In genomic region chr3:15768421-15769255, GRCh38 we compare ENCODE assay signal across 8 cellular contexts. TPM values are rescaled to one million over a fixed set of nuclear protein-coding genes. Genes with fewer than 3 reads are reported as not detected.
DNase-seq lines count a peak whose midpoint lies in the region; ATAC-seq and TF ChIP-seq lines count a peak whose summit lies in the region.

No MANE protein-coding gene starts in this region.

- ATAC-seq in GM21381 (IDR thresholded peaks at IDR 0.05; ENCODE audit: unreplicated experiment), result peak; percentile 88
- peak; percentile 44 for ATAC-seq in HG03558 (IDR thresholded peaks at IDR 0.05; ENCODE audit: extremely low read depth, unreplicated experiment)

- peaks cover 0 to 13% (median 0%) of the 10 kb centered on the region in 3 donors for H3K36me3 ChIP-seq in tibial nerve

- TF ChIP-seq POLR2A in tibial nerve (IDR thresholded peaks at IDR 0.05), result no peak

- no peaks in the 10 kb centered on the region for H3K27me3 Mint-ChIP-seq in activated CD4-positive, alpha-beta memory T cell treated with anti-CD3 and anti-CD28 coated beads, Interleukin-2, amount 10 ng/mL, durations not matched to agents 7 days and 5 days

- H3K27ac Mint-ChIP-seq in activated CD4-positive, alpha-beta memory T cell treated with anti-CD3 and anti-CD28 coated beads, Interleukin-2, amount 10 ng/mL, durations not matched to agents 7 days and 5 days, result peak overlapping the region; percentile 51

- peak; percentile 72 for DNase-seq in G401 (ENCODE audit: low spot score)
- no peak for DNase-seq in activated CD4-positive, alpha-beta memory T cell treated with anti-CD3 and anti-CD28 coated beads, Interleukin-2, amount 10 ng/mL, durations not matched to agents 7 days and 5 days
- peak; percentile 73 for DNase-seq in hepatic stellate cell (ENCODE audit: low spot score)
- peak in 1 of 2 donors; percentile 30 for DNase-seq in tibial nerve (ENCODE audit: low spot score in 2 of 2)
- no peak for DNase-seq in cerebellar nuclear complex (lab: John Stamatoyannopoulos, UW)
- DNase-seq in HUDEP-2 (lab: John Stamatoyannopoulos, UW; ENCODE audit: unreplicated experiment in 76 of 76), result no peak

- CTCF ChIA-PET in activated CD4-positive, alpha-beta memory T cell treated with anti-CD3 and anti-CD28 coated beads, Interleukin-2, amount 10 ng/mL, durations not matched to agents 7 days and 5 days (lab: Charles Lee), result interaction anchor here (0.9 kb wide), 1 partner anchor 39 kb away, joined by 3 read pairs; no protein-coding TSS in a partner anchor

- peaks cover 0 to 31% (median 15%) of the 10 kb centered on the region in 4 donors for H3K4me1 ChIP-seq in tibial nerve

- H3K9me3 ChIP-seq in tibial nerve, result no peaks in the 10 kb centered on the region

- peaks cover 37% of the 10 kb centered on the region for H3K4me1 Mint-ChIP-seq in activated CD4-positive, alpha-beta memory T cell treated with anti-CD3 and anti-CD28 coated beads, Interleukin-2, amount 10 ng/mL, durations not matched to agents 7 days and 5 days

- H3K4me3 ChIP-seq in tibial nerve, result no peak overlapping the region

- no peak overlapping the region for H3K4me3 Mint-ChIP-seq in activated CD4-positive, alpha-beta memory T cell treated with anti-CD3 and anti-CD28 coated beads, Interleukin-2, amount 10 ng/mL, durations not matched to agents 7 days and 5 days

- H3K9me3 Mint-ChIP-seq in activated CD4-positive, alpha-beta memory T cell treated with anti-CD3 and anti-CD28 coated beads, Interleukin-2, amount 10 ng/mL, durations not matched to agents 7 days and 5 days, result peaks cover 7% of the 10 kb centered on the region

- in situ Hi-C loops in G401 (cut with HindIII; ENCODE audit: low sequenced_read_pairs), result no loop called here

- no peaks in the 10 kb centered on the region for H3K27me3 ChIP-seq in tibial nerve

- 68 to 72% methylated on average over 5 of the region's 5 CpGs for WGBS in tibial nerve, 2 donors

- POLR2A ChIA-PET in activated CD4-positive, alpha-beta memory T cell treated with anti-CD3 and anti-CD28 coated beads, Interleukin-2, amount 10 ng/mL, durations not matched to agents 7 days and 5 days (lab: Charles Lee), result interaction anchor here (1.5 kb wide), 1 partner anchor 23 kb away, joined by 3 read pairs; no protein-coding TSS in a partner anchor

- TF ChIP-seq CTCF in tibial nerve (IDR thresholded peaks at IDR 0.05), result no peak

- peaks cover 59% of the 10 kb centered on the region for H3K36me3 Mint-ChIP-seq in activated CD4-positive, alpha-beta memory T cell treated with anti-CD3 and anti-CD28 coated beads, Interleukin-2, amount 10 ng/mL, durations not matched to agents 7 days and 5 days (ENCODE audit: low read depth)

- peak in 1 of 2 donors; percentile 93 for TF ChIP-seq EP300 in tibial nerve (IDR thresholded peaks at IDR 0.05)

- H3K27ac ChIP-seq in tibial nerve, result peak overlapping the region; percentile 32 to 89 (median 70)

RNA-seq across cellular contexts. Expression of gene ANKRD28, which starts 29.1 kb away (rescaled TPM):
- 40.3 and 44.4 TPM in 2 replicates for total RNA-seq in G401 (2014; rRNA removed; shearing (Covaris generic))
- total RNA-seq in activated CD4-positive, alpha-beta memory T cell treated with anti-CD3 and anti-CD28 coated beads, Interleukin-2, amount 10 ng/mL, durations not matched to agents 7 days and 5 days, result 10 to 100 TPM; 56.5 to 56.6 TPM
- 10 to 100 TPM; 78.3 to 93.6 (median 81.0) TPM for total RNA-seq in tibial nerve

Comparison
In these comparisons a context has a peak if more than half of its experiments do, and no peak if none do; other contexts are left out.
1. DNase-seq: peak in G401 (single experiment) and hepatic stellate cell (single experiment); none in activated CD4-positive, alpha-beta memory T cell treated with anti-CD3 and anti-CD28 coated beads, Interleukin-2, amount 10 ng/mL, durations not matched to agents 7 days and 5 days (single experiment), cerebellar nuclear complex (0 of 2) and HUDEP-2 (0 of 76).